In the genomic region with DNA sequence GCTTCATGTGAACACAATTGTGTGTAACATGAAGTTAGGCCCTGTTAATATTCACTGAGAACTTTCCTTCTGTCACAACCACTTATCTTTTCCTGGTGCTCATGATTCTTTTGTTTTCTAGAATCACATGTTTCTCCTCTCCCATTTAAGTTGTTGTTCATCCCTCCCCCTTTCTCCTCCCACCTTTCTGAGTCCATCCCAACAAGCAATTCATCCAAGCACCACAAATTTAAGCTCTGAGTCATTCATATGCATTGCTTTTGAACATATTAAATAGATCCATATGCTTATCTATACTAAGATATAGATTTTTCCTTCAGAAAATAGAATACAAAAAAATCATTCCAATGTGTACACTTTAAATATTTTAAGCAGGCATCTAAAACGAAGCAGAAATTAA, we compare ENCODE assay signal across 31 cellular contexts.
"Had no signal": no experiment of that assay in that cellular context is flagged by ENCODE, and none has a peak within 500 bp of the region (broad histone marks: within the 10 kb centered on the region; RNA-seq: fewer than 3 reads in every experiment).

No MANE protein-coding gene starts in this region.

- DNase-seq: activated CD4-positive, alpha-beta memory T cell treated with anti-CD3 and anti-CD28 coated beads, Interleukin-2, amount 10 ng/mL, durations not matched to agents 7 days and 5 days; activated CD4-positive, alpha-beta T cell treated with anti-CD3 and anti-CD28 coated beads for 1 hour; activated CD4-positive, alpha-beta T cell treated with anti-CD3 and anti-CD28 coated beads for 48 hours; activated CD4-positive, CD25-positive, alpha-beta regulatory T cell; activated CD8-positive, alpha-beta memory T cell treated with anti-CD3 and anti-CD28 coated beads for 24 hours; activated CD8-positive, alpha-beta memory T cell treated with anti-CD3 and anti-CD28 coated beads, Interleukin-2, amount 10 ng/mL, durations not matched to agents 7 days and 5 days; activated CD8-positive, alpha-beta memory T cell treated with anti-CD3 and anti-CD28 coated beads, Interleukin-2, amount 50 U/mL, for 48 hours; activated effector memory CD4-positive, alpha-beta T cell treated with Interleukin-2 at 50 U/mL for 16 hours; activated naive CD4-positive, alpha-beta T cell treated with anti-CD3 and anti-CD28 coated beads, Interleukin-2, amount 10 ng/mL, durations not matched to agents 7 days and 5 days; activated naive CD8-positive, alpha-beta T cell treated with anti-CD3 and anti-CD28 coated beads, Interleukin-2, amount 50 U/mL, for 24 hours; activated T-cell treated with anti-CD3 and anti-CD28 coated beads, Interleukin-2, amount 50 U/mL, for 48 hours; amniotic stem cell; aorta; brain microvascular endothelial cell; Karpas-422; KBM-7; NCI-H1105; NCI-H1436; NCI-H1694; NCI-H2029; NCI-H2107; NCI-H226; NCI-H526; NCI-H748 treated with DMSO at 0.1 percent for 48 hours; NK-92 treated with Interleukin-12 subunit alpha and Interleukin-12 subunit beta, amount 100 ng/mL, for 24 hours; PC-3; Peyer's patch; RPMI8226; SIG-M5; T1000; WERI-Rb-1 had no signal

- ATAC-seq: activated CD8-positive, alpha-beta memory T cell treated with anti-CD3 and anti-CD28 coated beads, Interleukin-2, amount 10 ng/mL, durations not matched to agents 7 days and 5 days; activated naive CD8-positive, alpha-beta T cell treated with anti-CD3 and anti-CD28 coated beads, Interleukin-2, amount 50 U/mL, for 24 hours; PC-3 had no signal
